ENCODE assay signal across 8 cellular contexts in genomic region chr4:82201805-82202636, GRCh38.
DNase-seq lines count a peak whose midpoint lies in the region; ATAC-seq and TF ChIP-seq lines count a peak whose summit lies in the region.

No MANE protein-coding gene starts in this region.

- H3K36me3 ChIP-seq in kidney epithelial cell (ENCODE audit: control insufficient read depth, insufficient read depth, low read length) = no peaks in the 10 kb centered on the region

- H3K27me3 ChIP-seq in kidney epithelial cell (ENCODE audit: control insufficient read depth, insufficient read depth, low read length) = no peaks in the 10 kb centered on the region

- TF ChIP-seq CTCF in LNCaP clone FGC (IDR thresholded peaks at IDR 0.05; ENCODE audit: control insufficient read depth, extremely low read depth, insufficient read depth) (peak; percentile 81), kidney epithelial cell (IDR thresholded peaks at IDR 0.05; ENCODE audit: insufficient read depth, low read length, poor library complexity, severe bottlenecking) (peak; percentile 66)

- no peak for ATAC-seq in GM18519 (IDR thresholded peaks at IDR 0.05; ENCODE audit: low FRiP score, unreplicated experiment)

- H3K4me3 ChIP-seq in LNCaP clone FGC (ENCODE audit: low read depth, low read length) (no peak overlapping the region), kidney epithelial cell (ENCODE audit: low read depth, low read length) (no peak overlapping the region)

- peak; percentile 18 for DNase-seq in activated gamma-delta T cell treated with Interleukin-2 at 50 U/mL for 16 hours
- no peak for DNase-seq in activated gamma-delta T cell (lab: John Stamatoyannopoulos, UW)
- DNase-seq in LNCaP clone FGC (ENCODE audit: low read depth) = no peak
- peak; percentile 17 for DNase-seq in RPMI7951 (ENCODE audit: low read depth)
- peak; percentile 42 for DNase-seq in amniotic epithelial cell (ENCODE audit: low read depth)
- DNase-seq in kidney epithelial cell (ENCODE audit: low read depth) = no peak
- DNase-seq in stimulated activated CD8-positive, alpha-beta memory T cell treated with anti-CD3 and anti-CD28 coated beads, Interleukin-4, amount 100 ng/mL, for 48 hours = peak; percentile 68

Comparison
In these comparisons a context has a peak if more than half of its experiments do, and no peak if none do; other contexts are left out.
1. DNase-seq: peak in activated gamma-delta T cell treated with Interleukin-2 at 50 U/mL for 16 hours (single experiment), RPMI7951 (single experiment), amniotic epithelial cell (single experiment) and stimulated activated CD8-positive, alpha-beta memory T cell treated with anti-CD3 and anti-CD28 coated beads, Interleukin-4, amount 100 ng/mL, for 48 hours (single experiment); none in activated gamma-delta T cell (single experiment), LNCaP clone FGC (single experiment) and kidney epithelial cell (single experiment).